11 cellular contexts compared by ENCODE assay signal in genomic region chr2:217929757-217930707, GRCh38.
DNase-seq lines count a peak whose midpoint lies in the region; ATAC-seq lines count a peak whose summit lies in the region.
"Had no signal": no experiment of that assay in that cellular context is flagged by ENCODE, and none has a peak within 500 bp of the region (broad histone marks: within the 10 kb centered on the region; RNA-seq: fewer than 3 reads in every experiment).

No MANE protein-coding gene starts in this region.

- no peak overlapping the region for H3K27ac Mint-ChIP-seq in activated naive CD4-positive, alpha-beta T cell treated with anti-CD3 and anti-CD28 coated beads for 36 hours
- H3K27ac Mint-ChIP-seq: WTC11 had no signal

- ATAC-seq in sciatic nerve (peak; percentile 29), HG03139 (IDR thresholded peaks at IDR 0.05; ENCODE audit: unreplicated experiment) (no peak)
- ATAC-seq in activated CD4-positive, CD25-positive, alpha-beta regulatory T cell treated with anti-CD3 and anti-CD28 coated beads, Interleukin-2, amount 50 U/mL, for 24 hours: no peak
- ATAC-seq: WTC11 had no signal

- no peak overlapping the region for H3K4me3 Mint-ChIP-seq in activated naive CD4-positive, alpha-beta T cell treated with anti-CD3 and anti-CD28 coated beads for 36 hours
- H3K4me3 Mint-ChIP-seq: WTC11 had no signal

- CTCF ChIA-PET in activated naive CD4-positive, alpha-beta T cell treated with anti-CD3 and anti-CD28 coated beads for 36 hours (lab: Charles Lee): interaction anchor here (1.5 kb wide), 1 partner anchor 45 kb away, joined by 4 read pairs; no protein-coding TSS in a partner anchor

- no peaks in the 10 kb centered on the region for H3K9me3 Mint-ChIP-seq in activated naive CD4-positive, alpha-beta T cell treated with anti-CD3 and anti-CD28 coated beads for 36 hours
- H3K9me3 Mint-ChIP-seq: WTC11 had no signal

- no peaks in the 10 kb centered on the region for H3K27me3 Mint-ChIP-seq in activated naive CD4-positive, alpha-beta T cell treated with anti-CD3 and anti-CD28 coated beads for 36 hours (ENCODE audit: low read depth)

- H3K4me1 Mint-ChIP-seq in activated naive CD4-positive, alpha-beta T cell treated with anti-CD3 and anti-CD28 coated beads for 36 hours (ENCODE audit: low read depth): no peaks in the 10 kb centered on the region

- no peaks in the 10 kb centered on the region for H3K36me3 Mint-ChIP-seq in activated naive CD4-positive, alpha-beta T cell treated with anti-CD3 and anti-CD28 coated beads for 36 hours (ENCODE audit: low read depth)
- H3K36me3 Mint-ChIP-seq: WTC11 had no signal

- DNase-seq in AG20443 (ENCODE audit: low spot score): peak; percentile 84
- peak; percentile 53 for DNase-seq in astrocyte of the hippocampus (ENCODE audit: low read depth, low spot score)
- peak; percentile 85 for DNase-seq in hepatic stellate cell (ENCODE audit: low spot score)
- DNase-seq in sciatic nerve (ENCODE audit: low spot score): no peak
- DNase-seq in posterior vena cava (ENCODE audit: low spot score): no peak
- DNase-seq in activated naive CD4-positive, alpha-beta T cell treated with anti-CD3 and anti-CD28 coated beads for 36 hours: no peak
- DNase-seq: NCI-H1048, retina had no signal

- intact Hi-C loops in sciatic nerve (cut with DNase I): no loop called here
- intact Hi-C loops in posterior vena cava (cut with DNase I): no loop called here
- intact Hi-C loops in activated naive CD4-positive, alpha-beta T cell treated with anti-CD3 and anti-CD28 coated beads for 36 hours (cut with micrococcal nuclease): no loop called here

Comparison
In these comparisons a context has a peak if more than half of its experiments do, and no peak if none do; other contexts are left out.
1. DNase-seq: peak in AG20443 (single experiment), astrocyte of the hippocampus (single experiment) and hepatic stellate cell (single experiment); none in sciatic nerve (single experiment), posterior vena cava (single experiment) and activated naive CD4-positive, alpha-beta T cell treated with anti-CD3 and anti-CD28 coated beads for 36 hours (single experiment).